20 cellular contexts compared by ENCODE assay signal in the genomic region with DNA sequence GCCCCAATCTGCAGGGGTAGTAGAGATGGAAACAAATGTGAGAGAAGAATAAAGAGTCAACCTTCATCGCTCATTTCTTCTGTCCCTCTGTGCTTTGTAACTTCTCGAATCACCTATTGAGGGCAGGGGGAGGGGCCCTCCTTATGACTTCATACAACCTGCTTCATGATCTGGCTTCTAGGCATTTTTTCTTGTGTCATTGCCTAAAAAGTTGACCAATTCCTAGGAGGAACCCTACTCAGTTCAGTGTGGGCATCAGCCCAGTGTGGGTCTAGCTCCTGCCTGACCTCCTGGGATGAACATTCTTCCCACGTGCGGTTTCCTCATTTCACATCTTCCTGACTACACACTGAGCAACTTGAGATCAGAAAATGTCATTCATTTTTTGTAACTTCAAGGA. TPM values are rescaled to one million over a fixed set of nuclear protein-coding genes. Genes with fewer than 3 reads are reported as not detected.
DNase-seq lines count a peak whose midpoint lies in the region; ATAC-seq, FAIRE-seq and TF ChIP-seq lines count a peak whose summit lies in the region.
"Had no signal": no experiment of that assay in that cellular context is flagged by ENCODE, and none has a peak within 500 bp of the region (broad histone marks: within the 10 kb centered on the region; RNA-seq: fewer than 3 reads in every experiment).

No MANE protein-coding gene starts in this region.

- H3K27me3 ChIP-seq in bronchial epithelial cell (ENCODE audit: control insufficient read depth, insufficient read depth, low read length) (no peaks in the 10 kb centered on the region), neutrophil (no peaks in the 10 kb centered on the region), transverse colon (no peaks in the 10 kb centered on the region)
- H3K27me3 ChIP-seq: SJCRH30, tibial artery had no signal

- TF ChIP-seq EP300 in transverse colon (IDR thresholded peaks at IDR 0.05; ENCODE audit: low read depth), result no peak

- DNase-seq in AG20443 (ENCODE audit: low spot score) (peak; percentile 43), bronchial epithelial cell (ENCODE audit: low read depth) (peak; percentile 60), transverse colon (no peak)
- DNase-seq in activated effector memory CD4-positive, alpha-beta T cell treated with Interleukin-2 at 50 U/mL for 16 hours, result no peak
- DNase-seq: activated CD4-positive, alpha-beta memory T cell treated with anti-CD3 and anti-CD28 coated beads, Interleukin-2, amount 10 ng/mL, durations not matched to agents 7 days and 5 days; activated naive CD4-positive, alpha-beta T cell treated with anti-CD3 and anti-CD28 coated beads, Interleukin-2, amount 50 U/mL, for 16 hours; activated T-cell treated with anti-CD3 and anti-CD28 coated beads, Interleukin-2, amount 50 U/mL, for 1 hour; endodermal cell; hippocampal formation; kidney; naive thymus-derived CD4-positive, alpha-beta T cell; NCI-H1417 treated with DMSO at 0.1 percent for 48 hours; NCI-H748 treated with DMSO at 0.1 percent for 48 hours; OCI-M1; tibial artery had no signal

- in situ Hi-C loops in transverse colon (cut with MboI; ENCODE audit: low pct_ligation_motif_present in 1 of 4, low pct_unique_long_range_greater_than_20kb in 1 of 4, low sequenced_read_pairs in 3 of 4), result no loop called here

- intact Hi-C loops in transverse colon (cut with DNase I; ENCODE audit: low total_unique reads), result no loop called here

- H3K4me1 ChIP-seq in HEK293 (ENCODE audit: control insufficient read depth, insufficient read depth, low read length), result peaks cover 5% of the 10 kb centered on the region; the same call in 1 of the 2 replicates
- H3K4me1 ChIP-seq in neutrophil (ENCODE audit: control insufficient read depth in 1 of 2, insufficient read depth in 1 of 2, low read depth in 1 of 2, low read length in 1 of 2), result peaks cover 27 to 40% of the 10 kb centered on the region in 2 experiments
- H3K4me1 ChIP-seq in transverse colon, result peaks cover 0 to 4% (median 0%) of the 10 kb centered on the region in 4 donors
- H3K4me1 ChIP-seq: SJCRH30 had no signal

- CTCF ChIA-PET in HEK293 (lab: Yijun Ruan, JAX), result no interaction called here

- FAIRE-seq in bronchial epithelial cell (lab: Jason Lieb, UNC), result no peak
- FAIRE-seq: kidney had no signal

- TF ChIP-seq POLR2A in transverse colon (IDR thresholded peaks at IDR 0.05), result no peak

- no peak for ATAC-seq in HG02938 (IDR thresholded peaks at IDR 0.05; ENCODE audit: unreplicated experiment)
- no peak for ATAC-seq in HG03139 (IDR thresholded peaks at IDR 0.05; ENCODE audit: unreplicated experiment)
- ATAC-seq: naive thymus-derived CD4-positive, alpha-beta T cell had no signal

- no peak overlapping the region for H3K27ac ChIP-seq in HEK293 (ENCODE audit: extremely low read depth, low read depth, low read length)
- peak overlapping the region; percentile 16 for H3K27ac ChIP-seq in neutrophil
- H3K27ac ChIP-seq in transverse colon, result no peak overlapping the region
- H3K27ac ChIP-seq: SJCRH30, tibial artery had no signal

- H3K4me3 ChIP-seq in HEK293 (ENCODE audit: low read depth, low read length), result no peak overlapping the region
- no peak overlapping the region for H3K4me3 ChIP-seq in bronchial epithelial cell (ENCODE audit: low read depth, low read length)
- H3K4me3 ChIP-seq in neutrophil (ENCODE audit: low read depth in 1 of 2, low read length in 1 of 2), result no peak overlapping the region
- H3K4me3 ChIP-seq in transverse colon, result no peak overlapping the region
- H3K4me3 ChIP-seq: SJCRH30, tibial artery had no signal

- H3K9me3 ChIP-seq in HEK293 (ENCODE audit: control insufficient read depth, insufficient read depth, low read depth, low read length), result no peaks in the 10 kb centered on the region
- H3K9me3 ChIP-seq in neutrophil, result no peaks in the 10 kb centered on the region
- no peaks in the 10 kb centered on the region for H3K9me3 ChIP-seq in transverse colon
- H3K9me3 ChIP-seq: SJCRH30, tibial artery had no signal

- whole genome bisulfite sequencing in transverse colon (ENCODE audit: low coverage in 1 of 2), 2 donors, result 93 to 97% methylated on average over 4 of the region's 4 CpGs

- H3K36me3 ChIP-seq in HEK293 (ENCODE audit: control insufficient read depth in 2 of 2, insufficient read depth in 1 of 2, low read length in 2 of 2), result no peaks in the 10 kb centered on the region
- H3K36me3 ChIP-seq in bronchial epithelial cell (ENCODE audit: control insufficient read depth, insufficient read depth, low read length), result no peaks in the 10 kb centered on the region
- no peaks in the 10 kb centered on the region for H3K36me3 ChIP-seq in neutrophil
- no peaks in the 10 kb centered on the region for H3K36me3 ChIP-seq in transverse colon
- H3K36me3 ChIP-seq: SJCRH30, tibial artery had no signal

- POLR2A ChIA-PET in HEK293 (lab: Yijun Ruan, JAX), result interaction anchor here (0.6 kb wide), 1 partner anchor 31 kb away, joined by 3 read pairs; no protein-coding TSS in a partner anchor

- no peak for TF ChIP-seq CTCF in HEK293 (tag by site-specific recombination; IDR thresholded peaks at IDR 0.05)
- no peak for TF ChIP-seq CTCF in bronchial epithelial cell (IDR thresholded peaks at IDR 0.05; ENCODE audit: insufficient read depth, low read length, severe bottlenecking)
- TF ChIP-seq CTCF in neutrophil (IDR thresholded peaks at IDR 0.05), result no peak
- no peak for TF ChIP-seq CTCF in transverse colon (IDR thresholded peaks at IDR 0.05)

TF ChIP-seq in HEK293, 187 proteins besides CTCF, POLR2A, EP300 and RAD21:
- TF ChIP-seq ZNF629 (tag by site-specific recombination; IDR thresholded peaks at IDR 0.05) (peak; percentile 50), REST (tag by site-specific recombination; IDR thresholded peaks at IDR 0.05) (no peak), ZNF837 (tag by site-specific recombination; IDR thresholded peaks at IDR 0.05) (no peak)
- TF ChIP-seq, protein P1, sequence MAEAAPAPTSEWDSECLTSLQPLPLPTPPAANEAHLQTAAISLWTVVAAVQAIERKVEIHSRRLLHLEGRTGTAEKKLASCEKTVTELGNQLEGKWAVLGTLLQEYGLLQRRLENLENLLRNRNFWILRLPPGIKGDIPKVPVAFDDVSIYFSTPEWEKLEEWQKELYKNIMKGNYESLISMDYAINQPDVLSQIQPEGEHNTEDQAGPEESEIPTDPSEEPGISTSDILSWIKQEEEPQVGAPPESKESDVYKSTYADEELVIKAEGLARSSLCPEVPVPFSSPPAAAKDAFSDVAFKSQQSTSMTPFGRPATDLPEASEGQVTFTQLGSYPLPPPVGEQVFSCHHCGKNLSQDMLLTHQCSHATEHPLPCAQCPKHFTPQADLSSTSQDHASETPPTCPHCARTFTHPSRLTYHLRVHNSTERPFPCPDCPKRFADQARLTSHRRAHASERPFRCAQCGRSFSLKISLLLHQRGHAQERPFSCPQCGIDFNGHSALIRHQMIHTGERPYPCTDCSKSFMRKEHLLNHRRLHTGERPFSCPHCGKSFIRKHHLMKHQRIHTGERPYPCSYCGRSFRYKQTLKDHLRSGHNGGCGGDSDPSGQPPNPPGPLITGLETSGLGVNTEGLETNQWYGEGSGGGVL (tag by site-specific recombination; IDR thresholded peaks at IDR 0.05), result no peak

RNA-seq across cellular contexts. Expression of gene CREB1, which starts 46.3 kb away (rescaled TPM):
- total RNA-seq in bronchial epithelial cell, result 28.3 and 36.9 TPM in 2 replicates
- total RNA-seq in transverse colon, result 10 to 100 TPM; 41.9 to 56.1 (median 51.9) TPM

Comparison
In these comparisons a context has a peak if more than half of its experiments do, and no peak if none do; other contexts are left out.
1. DNase-seq: peak in AG20443 (single experiment) and bronchial epithelial cell (single experiment); none in activated effector memory CD4-positive, alpha-beta T cell treated with Interleukin-2 at 50 U/mL for 16 hours (single experiment) and transverse colon (single experiment).